Comparison of ENCODE assay signal across 10 cellular contexts in the genomic region with DNA sequence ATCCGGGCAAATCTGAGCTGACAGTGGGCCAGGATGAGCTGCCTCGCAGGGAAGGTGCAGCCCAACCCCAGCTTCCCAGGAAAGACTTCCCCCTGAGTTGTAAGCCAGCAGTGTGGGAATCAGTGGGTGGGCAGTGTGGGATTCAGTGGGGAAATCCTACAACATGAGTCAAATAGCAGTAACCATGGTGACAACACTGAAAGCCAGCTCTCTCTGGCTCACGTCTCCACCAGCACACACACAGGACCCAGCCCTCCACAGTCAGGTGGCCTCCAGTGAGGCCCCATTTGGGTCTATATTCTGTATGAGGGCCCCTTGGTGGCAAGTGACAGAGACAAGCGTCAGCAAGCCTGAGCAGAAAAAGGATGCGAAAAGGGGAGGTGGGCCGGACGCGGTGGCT. TPM values are rescaled to one million over a fixed set of nuclear protein-coding genes. Genes with fewer than 3 reads are reported as not detected.
DNase-seq lines count a peak whose midpoint lies in the region; ATAC-seq, FAIRE-seq and TF ChIP-seq lines count a peak whose summit lies in the region.
"Had no signal": no experiment of that assay in that cellular context is flagged by ENCODE, and none has a peak within 500 bp of the region (broad histone marks: within the 10 kb centered on the region; RNA-seq: fewer than 3 reads in every experiment).

No MANE protein-coding gene starts in this region.

- POLR2A ChIA-PET in OCI-LY7 (lab: Charles Lee) = interaction anchor here (0.6 to 1.0 kb wide), 4 partner anchors 8 to 1209 kb away, joined by 3 to 6 read pairs (median 4); no protein-coding TSS in a partner anchor

- no peaks in the 10 kb centered on the region for H3K9me2 ChIP-seq in OCI-LY7 (ENCODE audit: insufficient read depth, low read length)

- ATAC-seq in right cardiac atrium = peak; percentile 11 to 38

- H3K4me1 ChIP-seq in astrocyte (ENCODE audit: insufficient read depth, low read length) (peaks cover 27% of the 10 kb centered on the region), right cardiac atrium (ENCODE audit: control insufficient read depth, insufficient read depth, low read length) (peaks cover 34% of the 10 kb centered on the region), stomach (peaks cover 24 to 99% (median 58%) of the 10 kb centered on the region in 4 donors), OCI-LY7 (ENCODE audit: insufficient read depth, low read length, poor library complexity, severe bottlenecking) (no peaks in the 10 kb centered on the region)

- H3K27ac ChIP-seq in astrocyte (ENCODE audit: low read depth, low read length) (peak overlapping the region; percentile 76), right cardiac atrium (ENCODE audit: low read length) (peak overlapping the region; percentile 19), stomach (peak overlapping the region; percentile 72 to 99 (median 80)), coronary artery (peak overlapping the region in 1 of 2 donors; percentile 59), OCI-LY7 (ENCODE audit: low read depth, low read length, poor library complexity, severe bottlenecking) (no peak overlapping the region)
- H3K27ac ChIP-seq: HL-60 had no signal

- FAIRE-seq in astrocyte (lab: Jason Lieb, UNC) = no peak

- no peak for TF ChIP-seq CTCF in astrocyte (IDR thresholded peaks at IDR 0.05; ENCODE audit: insufficient read depth, low read depth, low read length)
- TF ChIP-seq CTCF in stomach (IDR thresholded peaks at IDR 0.05) = no peak
- TF ChIP-seq CTCF in coronary artery (IDR thresholded peaks at IDR 0.05) = no peak
- no peak for TF ChIP-seq CTCF in OCI-LY7 (conservative IDR thresholded peaks at IDR 0.05; ENCODE audit: low read length)

- CTCF ChIA-PET in OCI-LY7 (lab: Charles Lee; ENCODE audit: unreplicated experiment) = no interaction called here

- no TSS peak for BruUV-seq in OCI-LY7 (replicated peaks; lab: Mats Ljungman, UMichigan)

- H4K20me1 ChIP-seq in astrocyte (ENCODE audit: insufficient read depth, low read length) (no peaks in the 10 kb centered on the region), OCI-LY7 (ENCODE audit: insufficient read depth, low read length) (no peaks in the 10 kb centered on the region)

- no peak overlapping the region for H2AFZ ChIP-seq in astrocyte (ENCODE audit: low read depth, low read length)
- H2AFZ ChIP-seq in OCI-LY7 (ENCODE audit: low read length) = no peak overlapping the region

- H3K4me2 ChIP-seq in astrocyte (ENCODE audit: low read length) = peak overlapping the region; percentile 72
- no peak overlapping the region for H3K4me2 ChIP-seq in OCI-LY7 (ENCODE audit: low read length)

- no peaks in the 10 kb centered on the region for H3K9me3 Mint-ChIP-seq in astrocyte (ENCODE audit: unreplicated experiment)

- no peaks in the 10 kb centered on the region for H3K79me2 ChIP-seq in astrocyte (ENCODE audit: insufficient read depth, low read length)
- no peaks in the 10 kb centered on the region for H3K79me2 ChIP-seq in OCI-LY7 (ENCODE audit: insufficient read depth, low read depth, low read length)

- DNase-seq in HCEC 1CT (peak; percentile 76), astrocyte (ENCODE audit: low read depth) (peak; percentile 96), right cardiac atrium (peak in 1 of 3 donors; percentile 60), stomach (no peak), coronary artery (ENCODE audit: low spot score) (no peak), OCI-LY7 (ENCODE audit: low spot score) (no peak), NAMALWA (ENCODE audit: low spot score) (no peak)
- no peak for DNase-seq in activated CD4-positive, alpha-beta T cell treated with anti-CD3 and anti-CD28 coated beads, Interleukin-2, amount 50 U/mL, for 48 hours
- DNase-seq: activated CD8-positive, alpha-beta memory T cell treated with anti-CD3 and anti-CD28 coated beads, Interleukin-2, amount 50 U/mL, for 48 hours had no signal

- H3K4me3 Mint-ChIP-seq in astrocyte (ENCODE audit: unreplicated experiment) = peak overlapping the region; percentile 40

- no peaks in the 10 kb centered on the region for H3K36me3 Mint-ChIP-seq in astrocyte (ENCODE audit: low read depth, unreplicated experiment)

- no peaks in the 10 kb centered on the region for H3K9me3 ChIP-seq in astrocyte (ENCODE audit: insufficient read depth, low read depth, low read length)
- H3K9me3 ChIP-seq in right cardiac atrium (ENCODE audit: control insufficient read depth, low read length) = no peaks in the 10 kb centered on the region
- no peaks in the 10 kb centered on the region for H3K9me3 ChIP-seq in stomach
- H3K9me3 ChIP-seq in OCI-LY7 (ENCODE audit: low read length) = no peaks in the 10 kb centered on the region

- peak overlapping the region; percentile 66 for H3K9ac ChIP-seq in astrocyte (ENCODE audit: low read length)

- H3K36me3 ChIP-seq in astrocyte (ENCODE audit: insufficient read depth, low read length) (no peaks in the 10 kb centered on the region), stomach (no peaks in the 10 kb centered on the region), OCI-LY7 (ENCODE audit: insufficient read depth, low read length) (no peaks in the 10 kb centered on the region)

- no peak for TF ChIP-seq EP300 in stomach (IDR thresholded peaks at IDR 0.05)

- WGBS in right cardiac atrium = 69% methylated on average over 8 of the region's 8 CpGs
- WGBS in stomach, 5 donors = 62 to 77% (median 67%) methylated on average over 8 of the region's 8 CpGs

- intact Hi-C loops in right cardiac atrium (cut with DNase I) (no loop called here), stomach (cut with DNase I; ENCODE audit: low total_unique reads) (no loop called here), OCI-LY7 (cut with micrococcal nuclease; ENCODE audit: unreplicated experiment) (no loop called here)

- peaks cover 38% of the 10 kb centered on the region for H3K4me1 Mint-ChIP-seq in astrocyte (ENCODE audit: low read depth, unreplicated experiment)

- H3K4me3 ChIP-seq in astrocyte (ENCODE audit: insufficient read depth, low read depth, low read length) = no peak overlapping the region
- H3K4me3 ChIP-seq in right cardiac atrium (ENCODE audit: low read length) = no peak overlapping the region
- no peak overlapping the region for H3K4me3 ChIP-seq in stomach
- H3K4me3 ChIP-seq in coronary artery = no peak overlapping the region
- H3K4me3 ChIP-seq in OCI-LY7 (ENCODE audit: low read depth, low read length, poor library complexity, severe bottlenecking) = no peak overlapping the region

- H3K27me3 ChIP-seq in astrocyte (ENCODE audit: insufficient read depth, low read length) (no peaks in the 10 kb centered on the region), right cardiac atrium (ENCODE audit: control insufficient read depth, insufficient read depth) (no peaks in the 10 kb centered on the region), stomach (no peaks in the 10 kb centered on the region)

- no peak for TF ChIP-seq POLR2A in stomach (IDR thresholded peaks at IDR 0.05)

- H3K27ac Mint-ChIP-seq in astrocyte (ENCODE audit: unreplicated experiment) = peak overlapping the region; percentile 87

- peaks cover 2% of the 10 kb centered on the region for H3K27me3 Mint-ChIP-seq in astrocyte (ENCODE audit: low read depth, unreplicated experiment)

RNA-seq across cellular contexts. Expression of a gene that starts 6.0 kb away (rescaled TPM):
- total RNA-seq in astrocyte (37.4 and 48.3 TPM in 2 replicates), right cardiac atrium (100 to 1,000 TPM; 139 to 186 (median 164) TPM), stomach (100 to 1,000 TPM; 163 to 275 (median 222) TPM), OCI-LY7 (2022) (not detected in 2 replicates)
- polyA plus RNA-seq in right cardiac atrium (271 TPM), stomach (100 to 1,000 TPM; 415 to 676 (median 423) TPM)
- total RNA-seq in OCI-LY7 (2014; rRNA removed; shearing (Covaris generic)) = not detected in 2 replicates

Comparison
In these comparisons a context has a peak if more than half of its experiments do, and no peak if none do; other contexts are left out.
1. DNase-seq: peak in HCEC 1CT (single experiment) and astrocyte (single experiment); none in stomach (single experiment), coronary artery (single experiment), OCI-LY7 (single experiment), activated CD4-positive, alpha-beta T cell treated with anti-CD3 and anti-CD28 coated beads, Interleukin-2, amount 50 U/mL, for 48 hours (0 of 2) and NAMALWA (single experiment).
2. RNA of a gene that starts 6.0 kb away (total RNA-seq): 163 to 275 TPM in stomach, 139 to 186 TPM in right cardiac atrium and 37.4 to 48.3 TPM in astrocyte; not detected in OCI-LY7; every median in the first group is over 10 times any median in the second.